1 cellular context compared by ENCODE assay signal in the genomic region with DNA sequence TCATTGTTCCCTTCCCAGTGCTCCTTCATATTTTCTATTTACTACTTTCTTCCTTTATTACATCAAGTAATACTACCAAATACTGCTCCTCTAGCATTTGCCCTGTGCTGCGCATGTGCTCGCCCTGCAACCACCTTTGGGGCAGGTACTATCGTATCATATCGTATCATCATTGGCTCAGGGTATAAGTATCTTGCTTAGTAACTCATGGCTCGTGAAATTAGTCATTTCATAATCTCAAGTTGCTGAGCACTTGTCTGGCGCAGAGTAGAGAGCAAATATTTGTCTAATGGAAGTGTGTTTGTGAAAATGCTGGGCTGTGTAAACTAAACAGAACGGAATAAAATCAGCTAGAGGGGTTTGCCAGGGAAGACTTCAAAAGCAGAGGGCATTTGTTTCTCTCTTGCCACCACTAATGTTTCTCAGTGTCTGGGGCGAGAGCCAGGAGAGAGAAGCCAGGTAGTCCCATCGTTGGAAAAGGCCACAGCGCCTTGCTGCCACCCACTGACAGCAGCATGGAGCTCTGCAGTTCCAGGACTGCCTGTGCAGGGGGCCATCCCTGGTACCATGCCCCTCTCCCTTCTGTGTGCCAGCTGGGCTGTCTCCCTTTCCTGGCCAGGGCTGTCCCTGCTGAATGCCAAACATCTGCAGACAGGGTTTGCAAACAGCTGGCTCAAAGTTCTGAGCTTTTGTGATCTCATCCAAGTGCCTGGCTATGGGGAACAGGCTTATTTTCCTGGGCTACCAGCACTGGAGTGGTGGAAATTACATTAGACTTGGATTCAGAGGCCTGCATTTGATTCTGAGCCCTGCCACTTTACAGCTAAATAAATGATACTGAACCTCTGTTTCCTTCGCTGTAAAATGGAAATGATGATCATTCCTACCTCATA.
TF ChIP-seq lines count a peak whose summit lies in the region.

No MANE protein-coding gene starts in this region.

TF ChIP-seq in HepG2, 621 proteins besides CTCF, POLR2A, EP300 and RAD21 (continued from another document and continues in another):
- TF ChIP-seq, protein P1, sequence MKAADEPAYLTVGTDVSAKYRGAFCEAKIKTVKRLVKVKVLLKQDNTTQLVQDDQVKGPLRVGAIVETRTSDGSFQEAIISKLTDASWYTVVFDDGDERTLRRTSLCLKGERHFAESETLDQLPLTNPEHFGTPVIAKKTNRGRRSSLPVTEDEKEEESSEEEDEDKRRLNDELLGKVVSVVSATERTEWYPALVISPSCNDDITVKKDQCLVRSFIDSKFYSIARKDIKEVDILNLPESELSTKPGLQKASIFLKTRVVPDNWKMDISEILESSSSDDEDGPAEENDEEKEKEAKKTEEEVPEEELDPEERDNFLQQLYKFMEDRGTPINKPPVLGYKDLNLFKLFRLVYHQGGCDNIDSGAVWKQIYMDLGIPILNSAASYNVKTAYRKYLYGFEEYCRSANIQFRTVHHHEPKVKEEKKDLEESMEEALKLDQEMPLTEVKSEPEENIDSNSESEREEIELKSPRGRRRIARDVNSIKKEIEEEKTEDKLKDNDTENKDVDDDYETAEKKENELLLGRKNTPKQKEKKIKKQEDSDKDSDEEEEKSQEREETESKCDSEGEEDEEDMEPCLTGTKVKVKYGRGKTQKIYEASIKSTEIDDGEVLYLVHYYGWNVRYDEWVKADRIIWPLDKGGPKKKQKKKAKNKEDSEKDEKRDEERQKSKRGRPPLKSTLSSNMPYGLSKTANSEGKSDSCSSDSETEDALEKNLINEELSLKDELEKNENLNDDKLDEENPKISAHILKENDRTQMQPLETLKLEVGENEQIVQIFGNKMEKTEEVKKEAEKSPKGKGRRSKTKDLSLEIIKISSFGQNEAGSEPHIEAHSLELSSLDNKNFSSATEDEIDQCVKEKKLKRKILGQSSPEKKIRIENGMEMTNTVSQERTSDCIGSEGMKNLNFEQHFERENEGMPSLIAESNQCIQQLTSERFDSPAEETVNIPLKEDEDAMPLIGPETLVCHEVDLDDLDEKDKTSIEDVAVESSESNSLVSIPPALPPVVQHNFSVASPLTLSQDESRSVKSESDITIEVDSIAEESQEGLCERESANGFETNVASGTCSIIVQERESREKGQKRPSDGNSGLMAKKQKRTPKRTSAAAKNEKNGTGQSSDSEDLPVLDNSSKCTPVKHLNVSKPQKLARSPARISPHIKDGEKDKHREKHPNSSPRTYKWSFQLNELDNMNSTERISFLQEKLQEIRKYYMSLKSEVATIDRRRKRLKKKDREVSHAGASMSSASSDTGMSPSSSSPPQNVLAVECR (CRISPR knock-in tag; IDR thresholded peaks at IDR 0.05; ENCODE audit: borderline replicate concordance), result no peak
- TF ChIP-seq, protein P2, sequence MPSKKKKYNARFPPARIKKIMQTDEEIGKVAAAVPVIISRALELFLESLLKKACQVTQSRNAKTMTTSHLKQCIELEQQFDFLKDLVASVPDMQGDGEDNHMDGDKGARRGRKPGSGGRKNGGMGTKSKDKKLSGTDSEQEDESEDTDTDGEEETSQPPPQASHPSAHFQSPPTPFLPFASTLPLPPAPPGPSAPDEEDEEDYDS (CRISPR knock-in tag; IDR thresholded peaks at IDR 0.05), result 0 out of 2 replicates have a peak, but pooled peaks have one; percentile 21
- TF ChIP-seq, protein P3, sequence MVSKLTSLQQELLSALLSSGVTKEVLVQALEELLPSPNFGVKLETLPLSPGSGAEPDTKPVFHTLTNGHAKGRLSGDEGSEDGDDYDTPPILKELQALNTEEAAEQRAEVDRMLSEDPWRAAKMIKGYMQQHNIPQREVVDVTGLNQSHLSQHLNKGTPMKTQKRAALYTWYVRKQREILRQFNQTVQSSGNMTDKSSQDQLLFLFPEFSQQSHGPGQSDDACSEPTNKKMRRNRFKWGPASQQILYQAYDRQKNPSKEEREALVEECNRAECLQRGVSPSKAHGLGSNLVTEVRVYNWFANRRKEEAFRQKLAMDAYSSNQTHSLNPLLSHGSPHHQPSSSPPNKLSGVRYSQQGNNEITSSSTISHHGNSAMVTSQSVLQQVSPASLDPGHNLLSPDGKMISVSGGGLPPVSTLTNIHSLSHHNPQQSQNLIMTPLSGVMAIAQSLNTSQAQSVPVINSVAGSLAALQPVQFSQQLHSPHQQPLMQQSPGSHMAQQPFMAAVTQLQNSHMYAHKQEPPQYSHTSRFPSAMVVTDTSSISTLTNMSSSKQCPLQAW (CRISPR knock-in tag; IDR thresholded peaks at IDR 0.05), result peak; percentile 63
- no peak for TF ChIP-seq SYNCRIP (IDR thresholded peaks at IDR 0.05; ENCODE audit: insufficient read depth, low read depth, low read length)
- no peak for TF ChIP-seq GABPB1 (CRISPR knock-in tag; IDR thresholded peaks at IDR 0.05)
- TF ChIP-seq RXRA (CRISPR knock-in tag; IDR thresholded peaks at IDR 0.05), result no peak
- TF ChIP-seq, protein P4, sequence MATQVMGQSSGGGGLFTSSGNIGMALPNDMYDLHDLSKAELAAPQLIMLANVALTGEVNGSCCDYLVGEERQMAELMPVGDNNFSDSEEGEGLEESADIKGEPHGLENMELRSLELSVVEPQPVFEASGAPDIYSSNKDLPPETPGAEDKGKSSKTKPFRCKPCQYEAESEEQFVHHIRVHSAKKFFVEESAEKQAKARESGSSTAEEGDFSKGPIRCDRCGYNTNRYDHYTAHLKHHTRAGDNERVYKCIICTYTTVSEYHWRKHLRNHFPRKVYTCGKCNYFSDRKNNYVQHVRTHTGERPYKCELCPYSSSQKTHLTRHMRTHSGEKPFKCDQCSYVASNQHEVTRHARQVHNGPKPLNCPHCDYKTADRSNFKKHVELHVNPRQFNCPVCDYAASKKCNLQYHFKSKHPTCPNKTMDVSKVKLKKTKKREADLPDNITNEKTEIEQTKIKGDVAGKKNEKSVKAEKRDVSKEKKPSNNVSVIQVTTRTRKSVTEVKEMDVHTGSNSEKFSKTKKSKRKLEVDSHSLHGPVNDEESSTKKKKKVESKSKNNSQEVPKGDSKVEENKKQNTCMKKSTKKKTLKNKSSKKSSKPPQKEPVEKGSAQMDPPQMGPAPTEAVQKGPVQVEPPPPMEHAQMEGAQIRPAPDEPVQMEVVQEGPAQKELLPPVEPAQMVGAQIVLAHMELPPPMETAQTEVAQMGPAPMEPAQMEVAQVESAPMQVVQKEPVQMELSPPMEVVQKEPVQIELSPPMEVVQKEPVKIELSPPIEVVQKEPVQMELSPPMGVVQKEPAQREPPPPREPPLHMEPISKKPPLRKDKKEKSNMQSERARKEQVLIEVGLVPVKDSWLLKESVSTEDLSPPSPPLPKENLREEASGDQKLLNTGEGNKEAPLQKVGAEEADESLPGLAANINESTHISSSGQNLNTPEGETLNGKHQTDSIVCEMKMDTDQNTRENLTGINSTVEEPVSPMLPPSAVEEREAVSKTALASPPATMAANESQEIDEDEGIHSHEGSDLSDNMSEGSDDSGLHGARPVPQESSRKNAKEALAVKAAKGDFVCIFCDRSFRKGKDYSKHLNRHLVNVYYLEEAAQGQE (IDR thresholded peaks at IDR 0.05; ENCODE audit: borderline replicate concordance in 1 of 2, low read depth in 1 of 2, low read length in 2 of 2), result no peak
- no peak for TF ChIP-seq TCF7 (IDR thresholded peaks at IDR 0.05; ENCODE audit: low read depth)
- peak; percentile 46; the same call in 1 of the 2 replicates for TF ChIP-seq ZNF331 (CRISPR knock-in tag; IDR thresholded peaks at IDR 0.05)
- no peak for TF ChIP-seq SIN3B (IDR thresholded peaks at IDR 0.05; ENCODE audit: low read length)
- TF ChIP-seq FOXA3 (CRISPR knock-in tag; IDR thresholded peaks at IDR 0.05), result peak; percentile 61
- TF ChIP-seq CC2D1A (CRISPR knock-in tag; IDR thresholded peaks at IDR 0.05), result no peak
- peak; percentile 48 for TF ChIP-seq RXRB (CRISPR knock-in tag; IDR thresholded peaks at IDR 0.05; ENCODE audit: borderline replicate concordance)
- no peak for TF ChIP-seq SRY (CRISPR knock-in tag; IDR thresholded peaks at IDR 0.05)
- peak; percentile 18; the same call in 1 of the 2 replicates for TF ChIP-seq ARNTL (CRISPR knock-in tag; IDR thresholded peaks at IDR 0.05)
- 0 out of 2 replicates have a peak, but pooled peaks have one; percentile 31 for TF ChIP-seq ZNF773 (CRISPR knock-in tag; IDR thresholded peaks at IDR 0.05; ENCODE audit: borderline replicate concordance)
- TF ChIP-seq ZBTB7A (CRISPR knock-in tag; IDR thresholded peaks at IDR 0.05), result no peak
- peak; percentile 52 for TF ChIP-seq MED1 (CRISPR knock-in tag; IDR thresholded peaks at IDR 0.05)
- TF ChIP-seq PHF21A (CRISPR knock-in tag; IDR thresholded peaks at IDR 0.05), result no peak
- peak; percentile 18; the same call in 1 of the 2 replicates for TF ChIP-seq GATAD1 (CRISPR knock-in tag; IDR thresholded peaks at IDR 0.05)
- TF ChIP-seq ZBTB3 (CRISPR knock-in tag; IDR thresholded peaks at IDR 0.05; ENCODE audit: borderline replicate concordance, low read depth), result no peak
- no peak for TF ChIP-seq ZKSCAN8 (CRISPR knock-in tag; IDR thresholded peaks at IDR 0.05; ENCODE audit: borderline replicate concordance)
- no peak for TF ChIP-seq ATM (IDR thresholded peaks at IDR 0.05; ENCODE audit: borderline replicate concordance)
- peak; percentile 45 for TF ChIP-seq SMC3 (IDR thresholded peaks at IDR 0.05; ENCODE audit: low read length)
- TF ChIP-seq CBX5 (CRISPR knock-in tag; IDR thresholded peaks at IDR 0.05; ENCODE audit: borderline replicate concordance), result peak; percentile 52; the same call in 1 of the 2 replicates
- no peak for TF ChIP-seq POLR2AphosphoS5 (IDR thresholded peaks at IDR 0.05; ENCODE audit: low read depth, low read length)
- TF ChIP-seq, protein P5, sequence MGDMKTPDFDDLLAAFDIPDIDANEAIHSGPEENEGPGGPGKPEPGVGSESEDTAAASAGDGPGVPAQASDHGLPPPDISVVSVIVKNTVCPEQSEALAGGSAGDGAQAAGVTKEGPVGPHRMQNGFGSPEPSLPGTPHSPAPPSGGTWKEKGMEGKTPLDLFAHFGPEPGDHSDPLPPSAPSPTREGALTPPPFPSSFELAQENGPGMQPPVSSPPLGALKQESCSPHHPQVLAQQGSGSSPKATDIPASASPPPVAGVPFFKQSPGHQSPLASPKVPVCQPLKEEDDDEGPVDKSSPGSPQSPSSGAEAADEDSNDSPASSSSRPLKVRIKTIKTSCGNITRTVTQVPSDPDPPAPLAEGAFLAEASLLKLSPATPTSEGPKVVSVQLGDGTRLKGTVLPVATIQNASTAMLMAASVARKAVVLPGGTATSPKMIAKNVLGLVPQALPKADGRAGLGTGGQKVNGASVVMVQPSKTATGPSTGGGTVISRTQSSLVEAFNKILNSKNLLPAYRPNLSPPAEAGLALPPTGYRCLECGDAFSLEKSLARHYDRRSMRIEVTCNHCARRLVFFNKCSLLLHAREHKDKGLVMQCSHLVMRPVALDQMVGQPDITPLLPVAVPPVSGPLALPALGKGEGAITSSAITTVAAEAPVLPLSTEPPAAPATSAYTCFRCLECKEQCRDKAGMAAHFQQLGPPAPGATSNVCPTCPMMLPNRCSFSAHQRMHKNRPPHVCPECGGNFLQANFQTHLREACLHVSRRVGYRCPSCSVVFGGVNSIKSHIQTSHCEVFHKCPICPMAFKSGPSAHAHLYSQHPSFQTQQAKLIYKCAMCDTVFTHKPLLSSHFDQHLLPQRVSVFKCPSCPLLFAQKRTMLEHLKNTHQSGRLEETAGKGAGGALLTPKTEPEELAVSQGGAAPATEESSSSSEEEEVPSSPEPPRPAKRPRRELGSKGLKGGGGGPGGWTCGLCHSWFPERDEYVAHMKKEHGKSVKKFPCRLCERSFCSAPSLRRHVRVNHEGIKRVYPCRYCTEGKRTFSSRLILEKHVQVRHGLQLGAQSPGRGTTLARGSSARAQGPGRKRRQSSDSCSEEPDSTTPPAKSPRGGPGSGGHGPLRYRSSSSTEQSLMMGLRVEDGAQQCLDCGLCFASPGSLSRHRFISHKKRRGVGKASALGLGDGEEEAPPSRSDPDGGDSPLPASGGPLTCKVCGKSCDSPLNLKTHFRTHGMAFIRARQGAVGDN (CRISPR knock-in tag; IDR thresholded peaks at IDR 0.05), result peak; percentile 63
- peak; percentile 40 for TF ChIP-seq BCL6 (CRISPR knock-in tag; IDR thresholded peaks at IDR 0.05)
- 0 out of 2 replicates have a peak, but pooled peaks have one; percentile 37 for TF ChIP-seq ZNF598 (CRISPR knock-in tag; IDR thresholded peaks at IDR 0.05; ENCODE audit: borderline replicate concordance)
- TF ChIP-seq, protein P6, sequence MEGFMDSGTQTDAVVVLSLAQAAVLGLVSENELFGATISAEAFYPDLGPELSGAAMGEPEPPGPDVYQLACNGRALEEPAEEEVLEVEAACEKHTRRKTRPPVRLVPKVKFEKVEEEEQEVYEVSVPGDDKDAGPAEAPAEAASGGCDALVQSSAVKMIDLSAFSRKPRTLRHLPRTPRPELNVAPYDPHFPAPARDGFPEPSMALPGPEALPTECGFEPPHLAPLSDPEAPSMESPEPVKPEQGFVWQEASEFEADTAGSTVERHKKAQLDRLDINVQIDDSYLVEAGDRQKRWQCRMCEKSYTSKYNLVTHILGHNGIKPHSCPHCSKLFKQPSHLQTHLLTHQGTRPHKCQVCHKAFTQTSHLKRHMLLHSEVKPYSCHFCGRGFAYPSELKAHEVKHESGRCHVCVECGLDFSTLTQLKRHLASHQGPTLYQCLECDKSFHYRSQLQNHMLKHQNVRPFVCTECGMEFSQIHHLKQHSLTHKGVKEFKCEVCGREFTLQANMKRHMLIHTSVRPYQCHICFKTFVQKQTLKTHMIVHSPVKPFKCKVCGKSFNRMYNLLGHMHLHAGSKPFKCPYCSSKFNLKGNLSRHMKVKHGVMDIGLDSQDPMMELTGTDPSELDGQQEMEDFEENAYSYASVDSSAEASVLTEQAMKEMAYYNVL (CRISPR knock-in tag; IDR thresholded peaks at IDR 0.05; ENCODE audit: borderline replicate concordance), result 0 out of 2 replicates have a peak, but pooled peaks have one; percentile 41
- TF ChIP-seq ZNF775 (CRISPR knock-in tag; IDR thresholded peaks at IDR 0.05; ENCODE audit: borderline replicate concordance), result no peak
- TF ChIP-seq ZNF781 (CRISPR knock-in tag; IDR thresholded peaks at IDR 0.05; ENCODE audit: borderline replicate concordance, not compliant biosample characterization), result no peak
- TF ChIP-seq, protein P7, sequence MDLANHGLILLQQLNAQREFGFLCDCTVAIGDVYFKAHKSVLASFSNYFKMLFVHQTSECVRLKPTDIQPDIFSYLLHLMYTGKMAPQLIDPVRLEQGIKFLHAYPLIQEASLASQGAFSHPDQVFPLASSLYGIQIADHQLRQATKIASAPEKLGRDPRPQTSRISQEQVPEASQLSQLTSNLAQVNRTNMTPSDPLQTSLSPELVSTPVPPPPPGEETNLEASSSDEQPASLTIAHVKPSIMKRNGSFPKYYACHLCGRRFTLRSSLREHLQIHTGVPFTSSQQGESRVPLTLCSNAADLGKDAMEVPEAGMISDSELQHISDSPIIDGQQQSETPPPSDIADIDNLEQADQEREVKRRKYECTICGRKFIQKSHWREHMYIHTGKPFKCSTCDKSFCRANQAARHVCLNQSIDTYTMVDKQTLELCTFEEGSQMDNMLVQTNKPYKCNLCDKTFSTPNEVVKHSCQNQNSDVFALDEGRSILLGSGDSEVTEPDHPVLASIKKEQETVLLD (CRISPR knock-in tag; IDR thresholded peaks at IDR 0.05; ENCODE audit: low read depth), result no peak
- no peak for TF ChIP-seq NAIF1 (CRISPR knock-in tag; IDR thresholded peaks at IDR 0.05; ENCODE audit: borderline replicate concordance)
- TF ChIP-seq ZNF24 (IDR thresholded peaks at IDR 0.05), result no peak
- TF ChIP-seq, protein P8, sequence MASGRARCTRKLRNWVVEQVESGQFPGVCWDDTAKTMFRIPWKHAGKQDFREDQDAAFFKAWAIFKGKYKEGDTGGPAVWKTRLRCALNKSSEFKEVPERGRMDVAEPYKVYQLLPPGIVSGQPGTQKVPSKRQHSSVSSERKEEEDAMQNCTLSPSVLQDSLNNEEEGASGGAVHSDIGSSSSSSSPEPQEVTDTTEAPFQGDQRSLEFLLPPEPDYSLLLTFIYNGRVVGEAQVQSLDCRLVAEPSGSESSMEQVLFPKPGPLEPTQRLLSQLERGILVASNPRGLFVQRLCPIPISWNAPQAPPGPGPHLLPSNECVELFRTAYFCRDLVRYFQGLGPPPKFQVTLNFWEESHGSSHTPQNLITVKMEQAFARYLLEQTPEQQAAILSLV (CRISPR knock-in tag; IDR thresholded peaks at IDR 0.05; ENCODE audit: borderline replicate concordance), result no peak
- TF ChIP-seq BRD4 (CRISPR knock-in tag; IDR thresholded peaks at IDR 0.05), result no peak
- no peak for TF ChIP-seq ZNF350 (CRISPR knock-in tag; IDR thresholded peaks at IDR 0.05; ENCODE audit: borderline replicate concordance, low read depth)
- peak; percentile 30 for TF ChIP-seq XRCC5 (optimal IDR thresholded peaks at IDR 0.05; ENCODE audit: low read length)
